ENCODE assay signal across 1 cellular context in genomic region chr9:68778635-68779034, GRCh38.
TF ChIP-seq lines count a peak whose summit lies in the region.

No MANE protein-coding gene starts in this region.

TF ChIP-seq in HepG2, 621 proteins besides CTCF, POLR2A, EP300 and RAD21:
- TF ChIP-seq MAFK (conservative IDR thresholded peaks at IDR 0.05 in 1 of 2, IDR thresholded peaks at IDR 0.05 in 1 of 2; ENCODE audit: low read length in 2 of 2) (peak; percentile 69 to 80), FOXA3 (CRISPR knock-in tag; IDR thresholded peaks at IDR 0.05) (no peak), MAFF (IDR thresholded peaks at IDR 0.05; ENCODE audit: low read depth, low read length) (peak; percentile 66; the same call in 1 of the 2 replicates), ZNF703 (CRISPR knock-in tag; IDR thresholded peaks at IDR 0.05; ENCODE audit: borderline replicate concordance) (no peak)
TF ChIP-seq in HepG2: peak in this region for 2.
